In genomic region chr10:34813626-34814227, GRCh38 we compare ENCODE assay signal across 8 cellular contexts. TPM values are rescaled to one million over a fixed set of nuclear protein-coding genes. Genes with fewer than 3 reads are reported as not detected.
A peak's percentile ranks its signal among the peaks of the same experiment; 100 is the strongest.
DNase-seq lines count a peak whose midpoint lies in the region; ATAC-seq, FAIRE-seq and TF ChIP-seq lines count a peak whose summit lies in the region.

No MANE protein-coding gene starts in this region.

- ATAC-seq in HepG2 = peak; percentile 19
- ATAC-seq in upper lobe of left lung (ENCODE audit: low FRiP score in 2 of 2) = peak in 1 of 2 donors; percentile 53
- ATAC-seq in GM18873 (IDR thresholded peaks at IDR 0.05; ENCODE audit: low FRiP score, unreplicated experiment) = no peak

- no TSS peak for BruUV-seq in HepG2 (replicated peaks; lab: Mats Ljungman, UMichigan)

- 3% methylated on average over 13 of the region's 19 CpGs for WGBS in HepG2 (ENCODE audit: low lambda C conversion rate)
- WGBS in upper lobe of left lung, 2 donors = 15 to 21% methylated on average over 16 to 17 of the region's 19 CpGs

- DNase-seq in AG09309 (ENCODE audit: low read depth) (no peak), HuH-7.5 (ENCODE audit: low spot score) (peak; percentile 46), bronchial epithelial cell (ENCODE audit: low read depth) (peak; percentile 44), HepG2 (ENCODE audit: low spot score) (peak; percentile 42), upper lobe of left lung (no peak), foreskin melanocyte (no peak), cortex of kidney (lab: John Stamatoyannopoulos, UW) (no peak)

- intact Hi-C loops in HepG2 (cut with micrococcal nuclease; ENCODE audit: unreplicated experiment) = loop anchor here (5.0 kb wide), 1 partner anchor 76 kb away; no protein-coding TSS in a partner anchor

- peaks cover 56% of the 10 kb centered on the region for H3K79me2 ChIP-seq in HepG2 (ENCODE audit: insufficient read depth, low read length)

- H3K4me1 ChIP-seq in HepG2 (ENCODE audit: insufficient read depth, low read length) (peaks cover 73% of the 10 kb centered on the region), upper lobe of left lung (peaks cover 23 to 53% (median 28%) of the 10 kb centered on the region in 4 donors)

- H3K4me3 ChIP-seq in AG09309 (ENCODE audit: control insufficient read depth, low read depth, low read length) = peak overlapping the region; percentile 76
- peak overlapping the region; percentile 78 for H3K4me3 ChIP-seq in bronchial epithelial cell (ENCODE audit: low read depth, low read length)
- H3K4me3 ChIP-seq in HepG2 (replicated peaks in 1 of 3; ENCODE audit: insufficient read depth in 1 of 3, low read depth in 2 of 3, low read length in 3 of 3) = peak overlapping the region; percentile 74 to 93 (median 85)
- peak overlapping the region; percentile 70 to 87 (median 78) for H3K4me3 ChIP-seq in upper lobe of left lung

- peak in 1 of 2 experiments; percentile 55; a peak in 2 of 4 replicates for TF ChIP-seq POLR2A in HepG2 (IDR thresholded peaks at IDR 0.05; ENCODE audit: insufficient read depth in 1 of 2, low read depth in 2 of 2, low read length in 2 of 2)
- TF ChIP-seq POLR2A in upper lobe of left lung (IDR thresholded peaks at IDR 0.05) = no peak

- CTCF ChIA-PET in HepG2 (lab: Yijun Ruan, JAX; ENCODE audit: low intra/inter-chr PET ratio, low total read pairs) = no interaction called here

- in situ Hi-C loops in HepG2 (cut with HindIII; ENCODE audit: extremely low pct_ligation_motif_present, low pct_unique_long_range_greater_than_20kb) = no loop called here

- peak overlapping the region; percentile 91 for H3K9ac ChIP-seq in HepG2 (ENCODE audit: insufficient read depth, low read depth, low read length)

- peaks cover 45% of the 10 kb centered on the region for H4K20me1 ChIP-seq in HepG2 (ENCODE audit: insufficient read depth, low read length)

- H3K27me3 ChIP-seq in bronchial epithelial cell (ENCODE audit: control insufficient read depth, insufficient read depth, low read length) = no peaks in the 10 kb centered on the region
- no peaks in the 10 kb centered on the region for H3K27me3 ChIP-seq in HepG2 (ENCODE audit: control insufficient read depth in 1 of 2, insufficient read depth in 2 of 2, low read length in 2 of 2)
- H3K27me3 ChIP-seq in upper lobe of left lung = no peaks in the 10 kb centered on the region

- no peak for FAIRE-seq in bronchial epithelial cell (lab: Jason Lieb, UNC)
- FAIRE-seq in HepG2 (lab: Jason Lieb, UNC) = no peak

- no peak for TF ChIP-seq CTCF in AG09309 (IDR thresholded peaks at IDR 0.05; ENCODE audit: control insufficient read depth, insufficient read depth, low read depth, low read length, missing control alignments)
- no peak for TF ChIP-seq CTCF in bronchial epithelial cell (IDR thresholded peaks at IDR 0.05; ENCODE audit: insufficient read depth, low read length, severe bottlenecking)
- TF ChIP-seq CTCF in HepG2 (CRISPR knock-in tag; IDR thresholded peaks at IDR 0.05) = no peak
- TF ChIP-seq CTCF in upper lobe of left lung (IDR thresholded peaks at IDR 0.05) = no peak

- no peaks in the 10 kb centered on the region for H3K9me3 ChIP-seq in HepG2 (ENCODE audit: low read length)
- H3K9me3 ChIP-seq in upper lobe of left lung = no peaks in the 10 kb centered on the region

- H3K36me3 ChIP-seq in bronchial epithelial cell (ENCODE audit: control insufficient read depth, insufficient read depth, low read length) (no peaks in the 10 kb centered on the region), HepG2 (replicated peaks in 1 of 2; ENCODE audit: control insufficient read depth in 1 of 2, insufficient read depth in 2 of 2, low read length in 2 of 2) (peaks cover 0 to under 1% of the 10 kb centered on the region in 2 experiments; a peak in 2 of 5 replicates), upper lobe of left lung (no peaks in the 10 kb centered on the region)

- H3K27ac ChIP-seq in HepG2 (ENCODE audit: extremely low read length, insufficient read depth, low read length) = peak overlapping the region; percentile 87
- H3K27ac ChIP-seq in upper lobe of left lung = peak overlapping the region; percentile 82 to 95 (median 86)

- peak overlapping the region; percentile 81 for H3K4me2 ChIP-seq in HepG2 (ENCODE audit: low read depth, low read length)

- TF ChIP-seq EP300 in HepG2 (IDR thresholded peaks at IDR 0.05; ENCODE audit: low read depth in 2 of 2, low read length in 2 of 2) (no peak), HepG2 (CRISPR knock-in tag; IDR thresholded peaks at IDR 0.05; ENCODE audit: borderline replicate concordance) (no peak), upper lobe of left lung (IDR thresholded peaks at IDR 0.05) (no peak)

- no peak for TF ChIP-seq RAD21 in HepG2 (CRISPR knock-in tag; IDR thresholded peaks at IDR 0.05)

- no peak overlapping the region for H2AFZ ChIP-seq in HepG2 (ENCODE audit: low read length)

- POLR2A ChIA-PET in HepG2 (lab: Yijun Ruan, JAX) = interaction anchor here (1.0 to 1.8 kb wide), 4 partner anchors 11 to 102 kb away, joined by 3 to 4 read pairs (median 4); no protein-coding TSS in a partner anchor

TF ChIP-seq in HepG2, 621 proteins besides CTCF, POLR2A, EP300 and RAD21 (continues in another document):
- TF ChIP-seq SOX6 (IDR thresholded peaks at IDR 0.05) = no peak
- TF ChIP-seq SOX6 (CRISPR knock-in tag; IDR thresholded peaks at IDR 0.05) = peak; percentile 11; the same call in 1 of the 2 replicates
- peak; percentile 65; the same call in 1 of the 2 replicates for TF ChIP-seq ZNF605 (CRISPR knock-in tag; IDR thresholded peaks at IDR 0.05)
- no peak for TF ChIP-seq ZNF281 (CRISPR knock-in tag; IDR thresholded peaks at IDR 0.05; ENCODE audit: borderline replicate concordance)
- 0 out of 2 replicates have a peak, but pooled peaks have one; percentile 39 for TF ChIP-seq ZXDC (CRISPR knock-in tag; IDR thresholded peaks at IDR 0.05)

RNA-seq across cellular contexts. Expression of gene PARD3, which starts 1.4 kb away (rescaled TPM):
- total RNA-seq in bronchial epithelial cell (78.2 and 98.2 TPM in 2 replicates), HepG2 (2016; rRNA removed; fragmentation: Illumina TruSeq; extraction: Trizol) (60.0 and 67.5 TPM in 2 replicates), upper lobe of left lung (100 to 1,000 TPM in 1 of 6 donors, 10 to 100 TPM in 5; 30.6 to 108 (median 50.6) TPM)
- total RNA-seq in HepG2 (2016; cell fraction: cytosol; rRNA removed; fragmentation: Illumina TruSeq; extraction: Trizol; ENCODE audit: low read depth) = 20.8 and 27.4 TPM in 2 replicates
- 57.8 and 62.9 TPM in 2 replicates for total RNA-seq in HepG2 (2016; cell fraction: insoluble cytoplasmic fraction; rRNA removed; fragmentation: Illumina TruSeq; extraction: Trizol)
- total RNA-seq in HepG2 (2016; cell fraction: membrane; rRNA removed; fragmentation: Illumina TruSeq; extraction: Trizol) = 40.7 and 46.4 TPM in 2 replicates
- total RNA-seq in HepG2 (2016; cell fraction: nucleus; rRNA removed; fragmentation: Illumina TruSeq; extraction: Trizol) = 55.2 and 61.4 TPM in 2 replicates
- polyA plus RNA-seq in HepG2 (2011; rRNA removed) = 37.5 and 40.9 TPM in 2 replicates
- polyA plus RNA-seq in HepG2 (2011; cell fraction: cytosol; rRNA removed) = 27.2 and 36.6 TPM in 2 replicates
- 20.7 and 21.3 TPM in 2 replicates for polyA plus RNA-seq in HepG2 (2011; cell fraction: nucleus; rRNA removed)
- 42.8 and 43.8 TPM in 2 replicates for polyA plus RNA-seq in HepG2 (2012)
- 4.9 and 5.9 TPM in 2 replicates for polyA plus RNA-seq in HepG2 (2016; cell fraction: cytosol; fragmentation: Illumina TruSeq; extraction: Trizol; ENCODE audit: low read depth)
- 56.4 and 57.9 TPM in 2 replicates for polyA plus RNA-seq in HepG2 (2016; cell fraction: insoluble cytoplasmic fraction; fragmentation: Illumina TruSeq; extraction: Trizol; ENCODE audit: low read depth)
- polyA plus RNA-seq in HepG2 (2016; cell fraction: membrane; fragmentation: Illumina TruSeq; extraction: Trizol; ENCODE audit: low read depth) = 15.4 and 16.9 TPM in 2 replicates
- polyA plus RNA-seq in HepG2 (2016; cell fraction: nucleus; fragmentation: Illumina TruSeq; extraction: Trizol; ENCODE audit: insufficient read depth, low read depth) = 37.3 and 39.6 TPM in 2 replicates
- 26.7 and 51.8 TPM in 2 replicates for polyA minus RNA-seq in HepG2 (2011; rRNA and poly(A)+ RNA removed; ENCODE audit: low replicate concordance)
- 41.1 and 45.4 TPM in 2 replicates for polyA minus RNA-seq in HepG2 (2011; cell fraction: cytosol; rRNA and poly(A)+ RNA removed)
- 106 and 138 TPM in 2 replicates for polyA minus RNA-seq in HepG2 (2011; cell fraction: nucleus; rRNA and poly(A)+ RNA removed)

Comparison
In these comparisons a context has a peak if more than half of its experiments do, and no peak if none do; other contexts are left out.
1. DNase-seq: peak in HuH-7.5 (single experiment), bronchial epithelial cell (single experiment) and HepG2 (single experiment); none in AG09309 (single experiment), upper lobe of left lung (0 of 2), foreskin melanocyte (single experiment) and cortex of kidney (single experiment).
2. Peak in every context shown above with its lines, with median percentiles within 50 percentile points of each other: H3K4me3 ChIP-seq.